ENCODE assay signal across 15 cellular contexts in genomic region chr2:10868465-10869314, GRCh38. TPM values are rescaled to one million over a fixed set of nuclear protein-coding genes. Genes with fewer than 3 reads are reported as not detected.
DNase-seq lines count a peak whose midpoint lies in the region; ATAC-seq, FAIRE-seq and TF ChIP-seq lines count a peak whose summit lies in the region.
"Had no signal": no experiment of that assay in that cellular context is flagged by ENCODE, and none has a peak within 500 bp of the region (broad histone marks: within the 10 kb centered on the region; RNA-seq: fewer than 3 reads in every experiment).

No MANE protein-coding gene starts in this region.

- H3K4me3 ChIP-seq in AG04450 (ENCODE audit: low read depth, low read length) (no peak overlapping the region), IMR-90 (ENCODE audit: insufficient read depth, low read depth, low read length) (no peak overlapping the region), mammary epithelial cell (replicated peaks in 1 of 3; ENCODE audit: insufficient read depth in 1 of 3, low read depth in 2 of 3, low read length in 3 of 3) (no peak overlapping the region), HepG2 (replicated peaks in 1 of 3; ENCODE audit: insufficient read depth in 1 of 3, low read depth in 2 of 3, low read length in 3 of 3) (no peak overlapping the region)
- H3K4me3 ChIP-seq: BLaER1 had no signal

- peak overlapping the region; percentile 53 for H4K91ac ChIP-seq in IMR-90 (ENCODE audit: insufficient read depth, low read depth, low read length)

- H3K4me2 ChIP-seq in IMR-90 (ENCODE audit: low read depth, low read length) (no peak overlapping the region), mammary epithelial cell (ENCODE audit: insufficient read depth, low read depth, low read length) (no peak overlapping the region), HepG2 (ENCODE audit: low read depth, low read length) (no peak overlapping the region)
- H3K4me2 ChIP-seq: BLaER1 had no signal

- 0 out of 2 replicates have a peak overlapping the region, but pooled peaks have one; percentile 24 for H3K56ac ChIP-seq in IMR-90 (ENCODE audit: extremely low read depth, insufficient read depth, low read length)

- H3K4me1 ChIP-seq in IMR-90 (ENCODE audit: control insufficient read depth, insufficient read depth, low read length): peaks cover 11% of the 10 kb centered on the region
- H3K4me1 ChIP-seq in mammary epithelial cell (ENCODE audit: insufficient read depth, low read length): peaks cover 11% of the 10 kb centered on the region
- no peaks in the 10 kb centered on the region for H3K4me1 ChIP-seq in HepG2 (ENCODE audit: insufficient read depth, low read length)
- H3K4me1 ChIP-seq: parathyroid adenoma had no signal

- FAIRE-seq in HepG2 (lab: Jason Lieb, UNC): no peak

- H3K9ac ChIP-seq in IMR-90 (ENCODE audit: low read depth, low read length): no peak overlapping the region
- no peak overlapping the region for H3K9ac ChIP-seq in mammary epithelial cell (ENCODE audit: insufficient read depth, low read length)
- no peak overlapping the region for H3K9ac ChIP-seq in HepG2 (ENCODE audit: insufficient read depth, low read depth, low read length)
- H3K9ac ChIP-seq: BLaER1, parathyroid adenoma had no signal

- ATAC-seq in IMR-90 (ENCODE audit: low read depth) (peak; percentile 88), HepG2 (peak; percentile 33; the same call in 2 of the 3 replicates), GM19395 (IDR thresholded peaks at IDR 0.05; ENCODE audit: unreplicated experiment) (no peak)

- in situ Hi-C loops in IMR-90 (cut with MboI; ENCODE audit: low sequenced_read_pairs) (no loop called here), mammary epithelial cell (cut with MboI; ENCODE audit: low sequenced_read_pairs in 2 of 2) (no loop called here), HepG2 (cut with HindIII; ENCODE audit: extremely low pct_ligation_motif_present, low pct_unique_long_range_greater_than_20kb) (no loop called here)

- H3K36me3 ChIP-seq in IMR-90 (ENCODE audit: control insufficient read depth, insufficient read depth, low read length) (no peaks in the 10 kb centered on the region), mammary epithelial cell (ENCODE audit: insufficient read depth, low read length) (no peaks in the 10 kb centered on the region), HepG2 (replicated peaks in 1 of 2; ENCODE audit: control insufficient read depth in 1 of 2, insufficient read depth in 2 of 2, low read length in 2 of 2) (no peaks in the 10 kb centered on the region)
- H3K36me3 ChIP-seq: BLaER1 had no signal

- DNase-seq in AG04450 (ENCODE audit: low read depth, low spot score) (peak; percentile 8), IMR-90 (peak; percentile 64), mammary epithelial cell (peak; percentile 47), HepG2 (ENCODE audit: low spot score) (no peak), LoVo (ENCODE audit: low spot score) (no peak)
- no peak for DNase-seq in central memory CD4-positive, alpha-beta T cell
- DNase-seq in activated effector memory CD4-positive, alpha-beta T cell treated with anti-CD3 and anti-CD28 coated beads, Interleukin-2, amount 50 U/mL, for 16 hours: no peak
- DNase-seq: cortex of kidney; mesendoderm; NCI-H526; SHP77 treated with DMSO at 0.1 percent for 48 hours; stimulated activated CD4-positive, alpha-beta T cell treated with anti-CD3 and anti-CD28 coated beads, Interleukin-2, amount 100 ng/mL, for 24 hours had no signal

- peak overlapping the region; percentile 73 for H2AFZ ChIP-seq in IMR-90 (replicated peaks; ENCODE audit: low read length, poor library complexity)
- peak overlapping the region; percentile 76 for H2AFZ ChIP-seq in mammary epithelial cell (ENCODE audit: low read depth, low read length)
- no peak overlapping the region for H2AFZ ChIP-seq in HepG2 (ENCODE audit: low read length)
- H2AFZ ChIP-seq: parathyroid adenoma had no signal

- 76% methylated on average over 5 of the region's 15 CpGs; no CpG with 5 or more reads in 1 of the 2 experiments for WGBS in IMR-90 (ENCODE audit: extremely low coverage in 2 of 2, insufficient read length in 1 of 2), 2 experiments
- 30% methylated on average over 3 of the region's 15 CpGs for WGBS in mammary epithelial cell (ENCODE audit: low coverage, missing lambda C conversion rate)
- WGBS in HepG2 (ENCODE audit: low lambda C conversion rate): 19% methylated on average over 11 of the region's 15 CpGs

- POLR2A ChIA-PET in AG04450 (lab: Yijun Ruan, JAX): interaction anchor here (0.5 kb wide), 1 partner anchor 251 kb away, joined by 3 read pairs; no protein-coding TSS in a partner anchor
- POLR2A ChIA-PET in IMR-90 (lab: Charles Lee; ENCODE audit: unreplicated experiment): no interaction called here
- POLR2A ChIA-PET in HepG2 (lab: Yijun Ruan, JAX): no interaction called here

- H3K27ac ChIP-seq in AG04450 (ENCODE audit: low read depth, low read length) (peak overlapping the region; percentile 13), IMR-90 (ENCODE audit: insufficient read depth, low read length) (peak overlapping the region; percentile 32; the same call in 1 of the 2 replicates), mammary epithelial cell (ENCODE audit: insufficient read depth, low read depth, low read length) (no peak overlapping the region), HepG2 (ENCODE audit: extremely low read length, insufficient read depth, low read length) (no peak overlapping the region)
- H3K27ac ChIP-seq: BLaER1, parathyroid adenoma had no signal

- H2BK120ac ChIP-seq in IMR-90 (ENCODE audit: low read depth, low read length): peak overlapping the region; percentile 58

- peak overlapping the region; percentile 73 for H2AK5ac ChIP-seq in IMR-90 (ENCODE audit: low read depth, low read length)

- H3K79me2 ChIP-seq in mammary epithelial cell (ENCODE audit: insufficient read depth, low read length) (no peaks in the 10 kb centered on the region), HepG2 (ENCODE audit: insufficient read depth, low read length) (no peaks in the 10 kb centered on the region)
- H3K79me2 ChIP-seq: parathyroid adenoma had no signal

- no peak for TF ChIP-seq CTCF in AG04450 (IDR thresholded peaks at IDR 0.05; ENCODE audit: low read depth, low read length)
- no peak for TF ChIP-seq CTCF in IMR-90 (conservative IDR thresholded peaks at IDR 0.05; ENCODE audit: low read depth, low read length)
- no peak for TF ChIP-seq CTCF in mammary epithelial cell (conservative IDR thresholded peaks at IDR 0.05 in 1 of 2, IDR thresholded peaks at IDR 0.05 in 1 of 2; ENCODE audit: extremely low read depth in 1 of 2, insufficient read depth in 1 of 2, low read depth in 1 of 2, low read length in 2 of 2)
- no peak for TF ChIP-seq CTCF in HepG2 (CRISPR knock-in tag; IDR thresholded peaks at IDR 0.05)

- H3K79me1 ChIP-seq in IMR-90 (ENCODE audit: low read depth in 1 of 2, low read length in 2 of 2): no peaks in the 10 kb centered on the region

- dilution Hi-C loops in IMR-90 (cut with HindIII; ENCODE audit: low sequenced_read_pairs, unreplicated experiment) (no loop called here), mammary epithelial cell (cut with HindIII; ENCODE audit: low sequenced_read_pairs) (no loop called here)

- H3K18ac ChIP-seq in IMR-90 (ENCODE audit: low read depth, low read length): peak overlapping the region; percentile 40; the same call in 1 of the 2 replicates

- no peak overlapping the region for H2AK9ac ChIP-seq in IMR-90 (replicated peaks; ENCODE audit: low read depth, low read length, poor library complexity)

- intact Hi-C loops in IMR-90 (cut with micrococcal nuclease): no loop called here
- intact Hi-C loops in mammary epithelial cell (cut with micrococcal nuclease): no loop called here
- intact Hi-C loops in HepG2 (cut with micrococcal nuclease; ENCODE audit: unreplicated experiment): no loop called here

- peak overlapping the region; percentile 32 to 58 for H4K8ac ChIP-seq in IMR-90 (ENCODE audit: low read depth in 2 of 2, low read length in 2 of 2)

- BruUV-seq in IMR-90 (replicated peaks; lab: Mats Ljungman, UMichigan): no TSS peak
- BruUV-seq in mammary epithelial cell (replicated peaks; lab: Mats Ljungman, UMichigan): no TSS peak
- BruUV-seq in HepG2 (replicated peaks; lab: Mats Ljungman, UMichigan): no TSS peak

- H3K9me1 ChIP-seq in IMR-90 (ENCODE audit: insufficient read depth, low read length): peaks cover 10% of the 10 kb centered on the region

- TF ChIP-seq RAD21 in IMR-90 (IDR thresholded peaks at IDR 0.05; ENCODE audit: low read length) (no peak), HepG2 (CRISPR knock-in tag; IDR thresholded peaks at IDR 0.05) (no peak)

- peak overlapping the region; percentile 67; the same call in 1 of the 2 replicates for H4K5ac ChIP-seq in IMR-90 (ENCODE audit: low read depth, low read length)

- TF ChIP-seq EP300 in HepG2 (IDR thresholded peaks at IDR 0.05; ENCODE audit: low read depth in 2 of 2, low read length in 2 of 2) (no peak), HepG2 (CRISPR knock-in tag; IDR thresholded peaks at IDR 0.05; ENCODE audit: borderline replicate concordance) (no peak)

- CTCF ChIA-PET in AG04450 (lab: Charles Lee) (interaction anchor here (1.2 to 1.5 kb wide), 3 partner anchors 33 to 264 kb away, joined by 5 to 6 read pairs (median 5); a partner anchor contains a TSS), IMR-90 (lab: Yijun Ruan, JAX) (interaction anchor here (0.9 kb wide), 1 partner anchor 41 kb away, joined by 3 read pairs; no protein-coding TSS in a partner anchor), mammary epithelial cell (lab: Charles Lee; ENCODE audit: low non-redundant PET) (interaction anchor here (0.5 kb wide), 1 partner anchor 14 kb away, joined by 3 read pairs; no protein-coding TSS in a partner anchor), HepG2 (lab: Yijun Ruan, JAX; ENCODE audit: low intra/inter-chr PET ratio, low total read pairs) (no interaction called here)

- H2BK20ac ChIP-seq in IMR-90 (ENCODE audit: low read depth, low read length): peak overlapping the region; percentile 82

- peak overlapping the region; percentile 59 for H2BK5ac ChIP-seq in IMR-90 (ENCODE audit: low read depth, low read length, poor library complexity, severe bottlenecking)

- H4K20me1 ChIP-seq in IMR-90 (ENCODE audit: insufficient read depth, low read length) (no peaks in the 10 kb centered on the region), mammary epithelial cell (ENCODE audit: insufficient read depth, low read length) (no peaks in the 10 kb centered on the region), HepG2 (ENCODE audit: insufficient read depth, low read length) (no peaks in the 10 kb centered on the region)
- H4K20me1 ChIP-seq: BLaER1 had no signal

- H3K9me3 ChIP-seq in AG04450 (ENCODE audit: control insufficient read depth, insufficient read depth, low read length): no peaks in the 10 kb centered on the region
- H3K9me3 ChIP-seq in IMR-90 (ENCODE audit: control insufficient read depth, insufficient read depth, low read length): 0 out of 2 replicates have a peak, but pooled peaks cover 2% of the 10 kb centered on the region
- no peaks in the 10 kb centered on the region for H3K9me3 ChIP-seq in mammary epithelial cell (replicated peaks; ENCODE audit: insufficient read depth, low read length)
- peaks cover 5% of the 10 kb centered on the region; the same call in 1 of the 2 replicates for H3K9me3 ChIP-seq in HepG2 (ENCODE audit: low read length)

- no peak overlapping the region for H3K23ac ChIP-seq in IMR-90 (ENCODE audit: low read depth, low read length)

- peak overlapping the region; percentile 73 for H3K4ac ChIP-seq in IMR-90 (ENCODE audit: low read depth, low read length)

- H3K27me3 ChIP-seq in AG04450 (ENCODE audit: control insufficient read depth, insufficient read depth, low read length) (no peaks in the 10 kb centered on the region), IMR-90 (ENCODE audit: control insufficient read depth, insufficient read depth, low read length) (no peaks in the 10 kb centered on the region), mammary epithelial cell (ENCODE audit: insufficient read depth, low read length) (no peaks in the 10 kb centered on the region), HepG2 (ENCODE audit: control insufficient read depth in 1 of 2, insufficient read depth in 2 of 2, low read length in 2 of 2) (peaks cover 3 to 48% of the 10 kb centered on the region in 2 experiments; a peak in 3 of 5 replicates)
- H3K27me3 ChIP-seq: BLaER1 had no signal

- TF ChIP-seq POLR2A in IMR-90 (IDR thresholded peaks at IDR 0.05; ENCODE audit: low read depth, low read length) (no peak), HepG2 (IDR thresholded peaks at IDR 0.05; ENCODE audit: insufficient read depth in 1 of 2, low read depth in 2 of 2, low read length in 2 of 2) (no peak)

- peak overlapping the region; percentile 46 for H3K14ac ChIP-seq in IMR-90 (replicated peaks; ENCODE audit: low read depth, low read length)

- peak overlapping the region; percentile 41; the same call in 1 of the 3 replicates for H2BK15ac ChIP-seq in IMR-90 (ENCODE audit: low read depth, low read length)

RNA-seq across cellular contexts. Expression of gene KCNF1, which starts 43.0 kb away (rescaled TPM):
- polyA plus RNA-seq in AG04450 (2011; rRNA removed): 1.0 and 1.1 TPM in 2 replicates
- polyA minus RNA-seq in AG04450 (2011; rRNA and poly(A)+ RNA removed): 1.7 TPM in 2 replicates
- 0.54 and 0.56 TPM in 2 replicates for total RNA-seq in IMR-90 (2012; rRNA removed)
- polyA plus RNA-seq in IMR-90 (2012; rRNA removed): 1.4 TPM in 2 replicates
- 0.61 and 2.1 TPM in 2 replicates for polyA plus RNA-seq in IMR-90 (2012; cell fraction: cytosol; rRNA removed)
- 0.88 and 2.2 TPM in 2 replicates for polyA plus RNA-seq in IMR-90 (2012; cell fraction: nucleus; rRNA removed; ENCODE audit: low replicate concordance)
- total RNA-seq in mammary epithelial cell: 1 to 10 TPM in 1 of 2 donors, under 1 TPM in 1; 0.54 to 2.5 TPM
- polyA plus RNA-seq in mammary epithelial cell: 0.26 TPM
- not detected for polyA minus RNA-seq in mammary epithelial cell
- 0.09 and 0.15 TPM in 2 replicates for total RNA-seq in HepG2 (2016; rRNA removed; fragmentation: Illumina TruSeq; extraction: Trizol)
- not detected in 2 replicates for total RNA-seq in HepG2 (2016; cell fraction: cytosol; rRNA removed; fragmentation: Illumina TruSeq; extraction: Trizol; ENCODE audit: low read depth)
- 0.24 TPM in 1 of 2 replicates, not detected in the other for total RNA-seq in HepG2 (2016; cell fraction: insoluble cytoplasmic fraction; rRNA removed; fragmentation: Illumina TruSeq; extraction: Trizol)
- 0.09 and 0.17 TPM in 2 replicates for total RNA-seq in HepG2 (2016; cell fraction: membrane; rRNA removed; fragmentation: Illumina TruSeq; extraction: Trizol)
- 0.22 TPM in 1 of 2 replicates, not detected in the other for total RNA-seq in HepG2 (2016; cell fraction: nucleus; rRNA removed; fragmentation: Illumina TruSeq; extraction: Trizol)
- 0.12 and 0.17 TPM in 2 replicates for polyA plus RNA-seq in HepG2 (2011; rRNA removed)
- 0.09 and 0.19 TPM in 2 replicates for polyA plus RNA-seq in HepG2 (2011; cell fraction: cytosol; rRNA removed)
- 0.14 and 0.16 TPM in 2 replicates for polyA plus RNA-seq in HepG2 (2011; cell fraction: nucleus; rRNA removed)
- 0.05 TPM in 1 of 2 replicates, not detected in the other for polyA plus RNA-seq in HepG2 (2012)
- 0.07 and 0.10 TPM in 2 replicates for polyA plus RNA-seq in HepG2 (2016; cell fraction: cytosol; fragmentation: Illumina TruSeq; extraction: Trizol; ENCODE audit: low read depth)
- 0.13 TPM in 2 replicates for polyA plus RNA-seq in HepG2 (2016; cell fraction: insoluble cytoplasmic fraction; fragmentation: Illumina TruSeq; extraction: Trizol; ENCODE audit: low read depth)
- 0.15 and 0.18 TPM in 2 replicates for polyA plus RNA-seq in HepG2 (2016; cell fraction: membrane; fragmentation: Illumina TruSeq; extraction: Trizol; ENCODE audit: low read depth)
- 0.33 and 0.39 TPM in 2 replicates for polyA plus RNA-seq in HepG2 (2016; cell fraction: nucleus; fragmentation: Illumina TruSeq; extraction: Trizol; ENCODE audit: insufficient read depth, low read depth)
- 0.18 TPM in 1 of 2 replicates, not detected in the other for polyA minus RNA-seq in HepG2 (2011; rRNA and poly(A)+ RNA removed; ENCODE audit: low replicate concordance)
- 0.26 TPM in 1 of 2 replicates, not detected in the other for polyA minus RNA-seq in HepG2 (2011; cell fraction: cytosol; rRNA and poly(A)+ RNA removed)
- polyA minus RNA-seq in HepG2 (2011; cell fraction: nucleus; rRNA and poly(A)+ RNA removed): not detected in 2 replicates

RNA-seq across cellular contexts. Expression of gene PDIA6, which starts 56.1 kb away (rescaled TPM):
- polyA plus RNA-seq in AG04450 (2011; rRNA removed): 345 and 487 TPM in 2 replicates
- polyA minus RNA-seq in AG04450 (2011; rRNA and poly(A)+ RNA removed): 151 and 185 TPM in 2 replicates
- total RNA-seq in IMR-90 (2012; rRNA removed): 204 and 384 TPM in 2 replicates
- polyA plus RNA-seq in IMR-90 (2012; rRNA removed): 317 and 349 TPM in 2 replicates
- polyA plus RNA-seq in IMR-90 (2012; cell fraction: cytosol; rRNA removed): 120 and 217 TPM in 2 replicates
- 31.1 and 123 TPM in 2 replicates for polyA plus RNA-seq in IMR-90 (2012; cell fraction: nucleus; rRNA removed; ENCODE audit: low replicate concordance)
- 100 to 1,000 TPM; 168 to 256 TPM for total RNA-seq in mammary epithelial cell
- 270 TPM for polyA plus RNA-seq in mammary epithelial cell
- 139 TPM for polyA minus RNA-seq in mammary epithelial cell
- 318 and 642 TPM in 2 replicates for total RNA-seq in HepG2 (2016; rRNA removed; fragmentation: Illumina TruSeq; extraction: Trizol)
- total RNA-seq in HepG2 (2016; cell fraction: cytosol; rRNA removed; fragmentation: Illumina TruSeq; extraction: Trizol; ENCODE audit: low read depth): 56.1 and 61.3 TPM in 2 replicates
- 300 and 675 TPM in 2 replicates for total RNA-seq in HepG2 (2016; cell fraction: insoluble cytoplasmic fraction; rRNA removed; fragmentation: Illumina TruSeq; extraction: Trizol)
- 124 and 135 TPM in 2 replicates for total RNA-seq in HepG2 (2016; cell fraction: membrane; rRNA removed; fragmentation: Illumina TruSeq; extraction: Trizol)
- total RNA-seq in HepG2 (2016; cell fraction: nucleus; rRNA removed; fragmentation: Illumina TruSeq; extraction: Trizol): 502 and 568 TPM in 2 replicates
- 418 and 586 TPM in 2 replicates for polyA plus RNA-seq in HepG2 (2011; rRNA removed)
- polyA plus RNA-seq in HepG2 (2011; cell fraction: cytosol; rRNA removed): 484 and 553 TPM in 2 replicates
- 135 and 158 TPM in 2 replicates for polyA plus RNA-seq in HepG2 (2011; cell fraction: nucleus; rRNA removed)
- 484 and 600 TPM in 2 replicates for polyA plus RNA-seq in HepG2 (2012)
- polyA plus RNA-seq in HepG2 (2016; cell fraction: cytosol; fragmentation: Illumina TruSeq; extraction: Trizol; ENCODE audit: low read depth): 61.3 and 65.3 TPM in 2 replicates
- 289 and 301 TPM in 2 replicates for polyA plus RNA-seq in HepG2 (2016; cell fraction: insoluble cytoplasmic fraction; fragmentation: Illumina TruSeq; extraction: Trizol; ENCODE audit: low read depth)
- polyA plus RNA-seq in HepG2 (2016; cell fraction: membrane; fragmentation: Illumina TruSeq; extraction: Trizol; ENCODE audit: low read depth): 102 and 106 TPM in 2 replicates
- polyA plus RNA-seq in HepG2 (2016; cell fraction: nucleus; fragmentation: Illumina TruSeq; extraction: Trizol; ENCODE audit: insufficient read depth, low read depth): 690 and 757 TPM in 2 replicates
- polyA minus RNA-seq in HepG2 (2011; rRNA and poly(A)+ RNA removed; ENCODE audit: low replicate concordance): 87.6 and 158 TPM in 2 replicates
- 230 and 245 TPM in 2 replicates for polyA minus RNA-seq in HepG2 (2011; cell fraction: cytosol; rRNA and poly(A)+ RNA removed)
- polyA minus RNA-seq in HepG2 (2011; cell fraction: nucleus; rRNA and poly(A)+ RNA removed): 115 and 127 TPM in 2 replicates

Comparison
In these comparisons a context has a peak if more than half of its experiments do, and no peak if none do; other contexts are left out.
1. DNase-seq: peak in AG04450 (single experiment), IMR-90 (single experiment) and mammary epithelial cell (single experiment); none in HepG2 (single experiment), central memory CD4-positive, alpha-beta T cell (single experiment), LoVo (single experiment) and activated effector memory CD4-positive, alpha-beta T cell treated with anti-CD3 and anti-CD28 coated beads, Interleukin-2, amount 50 U/mL, for 16 hours (single experiment).
2. H3K27ac ChIP-seq: peak in AG04450 (single experiment) and IMR-90 (single experiment); none in mammary epithelial cell (single experiment) and HepG2 (single experiment).